ENCODE assay signal across 8 cellular contexts in genomic region chr15:67835349-67836133, GRCh38. TPM values are rescaled to one million over a fixed set of nuclear protein-coding genes. Genes with fewer than 3 reads are reported as not detected.
A peak's percentile ranks its signal among the peaks of the same experiment; 100 is the strongest.
DNase-seq lines count a peak whose midpoint lies in the region; ATAC-seq and TF ChIP-seq lines count a peak whose summit lies in the region.

No MANE protein-coding gene starts in this region.

- H3K27me3 ChIP-seq in left ventricle myocardium inferior (ENCODE audit: low read depth), result peaks cover 57% of the 10 kb centered on the region

- ATAC-seq in WTC11 (peak; percentile 0; the same call in 1 of the 2 replicates), GM21619 (IDR thresholded peaks at IDR 0.05; ENCODE audit: unreplicated experiment) (no peak), HG03565 (IDR thresholded peaks at IDR 0.05; ENCODE audit: unreplicated experiment) (no peak)

- no peak overlapping the region for H3K27ac ChIP-seq in left ventricle myocardium inferior (replicated peaks)

- peaks cover 62% of the 10 kb centered on the region for H3K4me1 ChIP-seq in left ventricle myocardium inferior

- peaks cover 45% of the 10 kb centered on the region for H3K4me1 Mint-ChIP-seq in WTC11

- CTCF ChIA-PET in WTC11 (lab: Charles Lee), result interaction anchor here (0.6 to 2.4 kb wide), 19 partner anchors 9 to 889 kb away, joined by 3 to 31 read pairs (median 4); partner anchors contain the start of gene SKOR1

- POLR2A ChIA-PET in WTC11 (lab: Charles Lee), result no interaction called here

- no peaks in the 10 kb centered on the region for H3K9me3 ChIP-seq in left ventricle myocardium inferior (replicated peaks)

- H3K36me3 ChIP-seq in left ventricle myocardium inferior, result no peaks in the 10 kb centered on the region

- intact Hi-C loops in left ventricle myocardium inferior (cut with micrococcal nuclease), result loop anchor here (2.0 kb wide), 1 partner anchor 377 kb away; no protein-coding TSS in a partner anchor

- H3K36me3 Mint-ChIP-seq in WTC11, result peaks cover 2% of the 10 kb centered on the region; the same call in 1 of the 2 replicates

- H3K27me3 Mint-ChIP-seq in WTC11 (ENCODE audit: low read depth), result peaks cover 93% of the 10 kb centered on the region

- H3K4me3 Mint-ChIP-seq in WTC11, result peak overlapping the region; percentile 73

- no peak overlapping the region for H3K27ac Mint-ChIP-seq in WTC11

- DNase-seq in GM12865 (ENCODE audit: low read depth) (no peak), WTC11 (ENCODE audit: low spot score) (peak; percentile 56), left ventricle myocardium inferior (no peak), skeletal muscle cell (ENCODE audit: low read depth) (no peak), GM19240 (ENCODE audit: insufficient read length, low spot score) (no peak), germinal center (ENCODE audit: low spot score) (no peak)

- H3K9me3 Mint-ChIP-seq in WTC11, result no peaks in the 10 kb centered on the region

- TF ChIP-seq CTCF in GM12865 (IDR thresholded peaks at IDR 0.05; ENCODE audit: insufficient read depth, low read depth, low read length, missing control alignments), result no peak
- no peak for TF ChIP-seq CTCF in WTC11 (IDR thresholded peaks at IDR 0.05)
- no peak for TF ChIP-seq CTCF in left ventricle myocardium inferior (IDR thresholded peaks at IDR 0.05; ENCODE audit: borderline replicate concordance)

- H3K4me3 ChIP-seq in GM12865 (ENCODE audit: low read depth, low read length) (peak overlapping the region; percentile 29), left ventricle myocardium inferior (peak overlapping the region; percentile 61), skeletal muscle cell (ENCODE audit: low read depth, low read length) (peak overlapping the region; percentile 30)

TF ChIP-seq in WTC11, 78 proteins besides CTCF, POLR2A, EP300 and RAD21 (continues in another document):
- TF ChIP-seq CREM (CRISPR knock-in tag; IDR thresholded peaks at IDR 0.05) (no peak), ZNF138 (CRISPR knock-in tag; conservative IDR thresholded peaks at IDR 0.05) (no peak), GTF2I (CRISPR knock-in tag; conservative IDR thresholded peaks at IDR 0.05) (no peak), E2F4 (CRISPR knock-in tag; IDR thresholded peaks at IDR 0.05; ENCODE audit: borderline replicate concordance, low read depth) (no peak), CDX4 (CRISPR knock-in tag; IDR thresholded peaks at IDR 0.05; ENCODE audit: borderline replicate concordance) (no peak), E2F5 (CRISPR knock-in tag; IDR thresholded peaks at IDR 0.05) (0 out of 2 replicates have a peak, but pooled peaks have one; percentile 53), PRRX2 (CRISPR knock-in tag; IDR thresholded peaks at IDR 0.05) (no peak), OVOL2 (CRISPR knock-in tag; IDR thresholded peaks at IDR 0.05; ENCODE audit: borderline replicate concordance) (no peak), ATF1 (CRISPR knock-in tag; IDR thresholded peaks at IDR 0.05) (no peak), ZNF263 (CRISPR knock-in tag; IDR thresholded peaks at IDR 0.05; ENCODE audit: low read depth) (no peak), ETV6 (CRISPR knock-in tag; IDR thresholded peaks at IDR 0.05) (0 out of 2 replicates have a peak, but pooled peaks have one; percentile 8), HMGXB4 (CRISPR knock-in tag; IDR thresholded peaks at IDR 0.05) (peak; percentile 9; the same call in 1 of the 2 replicates), FOXJ3 (CRISPR knock-in tag; IDR thresholded peaks at IDR 0.05; ENCODE audit: borderline replicate concordance) (no peak), USF2 (CRISPR knock-in tag; IDR thresholded peaks at IDR 0.05) (no peak), E2F1 (CRISPR knock-in tag; IDR thresholded peaks at IDR 0.05) (no peak), IRF1 (CRISPR knock-in tag; IDR thresholded peaks at IDR 0.05) (no peak), ZNF416 (CRISPR knock-in tag; IDR thresholded peaks at IDR 0.05) (no peak), SMAD4 (CRISPR knock-in tag; IDR thresholded peaks at IDR 0.05) (no peak)

RNA-seq across cellular contexts. Expression of gene RNU6-1, which starts 4.3 kb away (rescaled TPM):
- total RNA-seq in WTC11 (2021), result not detected in 3 replicates
- total RNA-seq in left ventricle myocardium inferior, result not detected

RNA-seq across cellular contexts. Expression of gene SKOR1, which starts 10.2 kb away (rescaled TPM):
- total RNA-seq in WTC11 (2021) (0.09 to 0.22 TPM (median 0.11 TPM) in 3 replicates), left ventricle myocardium inferior (0.22 TPM)
